ENCODE assay signal across 22 cellular contexts in the genomic region with DNA sequence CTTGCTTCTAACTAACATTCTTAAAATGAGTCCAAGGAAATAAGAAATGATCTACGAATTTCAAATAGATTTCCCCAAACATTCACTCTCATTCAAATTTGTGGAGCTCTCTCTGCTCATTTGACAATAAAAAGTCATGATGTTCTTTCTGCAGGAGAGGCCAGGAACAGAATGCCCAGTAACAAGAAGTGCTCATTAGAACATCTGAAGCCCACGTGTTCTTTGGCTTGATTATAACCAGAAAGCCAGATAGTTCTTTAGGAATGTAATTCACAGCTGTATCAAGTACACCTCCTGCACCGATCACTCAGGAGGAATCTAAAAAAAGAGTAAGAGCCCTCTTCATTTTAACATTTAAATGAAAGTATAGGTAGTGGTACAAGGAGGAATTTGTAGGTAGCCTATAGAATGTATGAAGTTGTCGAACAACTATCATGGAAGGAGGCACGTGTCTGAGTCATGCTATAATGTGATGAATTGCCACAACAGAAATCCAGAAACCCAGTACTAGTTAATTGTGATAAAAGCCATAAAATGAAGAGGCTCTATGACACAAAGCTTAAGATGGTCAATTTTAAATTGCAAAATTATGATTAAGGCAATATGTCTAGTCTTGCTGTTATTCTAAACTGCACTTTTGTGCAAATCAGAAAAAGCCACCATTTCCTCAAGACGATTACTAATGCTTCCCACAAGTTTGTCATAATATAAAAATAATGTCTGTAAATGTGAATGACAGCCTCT. TPM values are rescaled to one million over a fixed set of nuclear protein-coding genes. Genes with fewer than 3 reads are reported as not detected.
"Had no signal": no experiment of that assay in that cellular context is flagged by ENCODE, and none has a peak within 500 bp of the region (broad histone marks: within the 10 kb centered on the region; RNA-seq: fewer than 3 reads in every experiment).

No MANE protein-coding gene starts in this region.

- H3K9me3 ChIP-seq: ascending aorta, breast epithelium, esophagus squamous epithelium, ovary, psoas muscle, right lobe of liver, suprapubic skin had no signal

- H3K27ac ChIP-seq: breast epithelium, ovary, psoas muscle, right lobe of liver, suprapubic skin had no signal

- H3K4me1 ChIP-seq: psoas muscle, right lobe of liver had no signal

- DNase-seq: activated CD4-positive, alpha-beta T cell treated with anti-CD3 and anti-CD28 coated beads, Interleukin-2, amount 10 ng/mL, durations not matched to agents 24 days and 14 days; activated CD8-positive, alpha-beta T cell treated with anti-CD3 and anti-CD28 coated beads for 36 hours; activated naive CD4-positive, alpha-beta T cell treated with anti-CD3 and anti-CD28 coated beads, Interleukin-2, amount 10 ng/mL, durations not matched to agents 7 days and 5 days; activated naive CD8-positive, alpha-beta T cell treated with anti-CD3 and anti-CD28 coated beads, Interleukin-2, amount 50 U/mL, for 24 hours; activated T-cell treated with anti-CD3 and anti-CD28 coated beads, Interleukin-2, amount 50 U/mL, for 1 hour; effector CD4-positive, alpha-beta T cell; esophagus squamous epithelium; kidney glomerular epithelial cell; naive thymus-derived CD8-positive, alpha-beta T cell; ovary; psoas muscle; right lobe of liver; stimulated activated CD4-positive, alpha-beta T cell treated with anti-CD3 and anti-CD28 coated beads, Interleukin-4, amount 100 ng/mL, for 1 hour; stimulated activated naive CD8-positive, alpha-beta T cell treated with anti-CD3 and anti-CD28 coated beads, Interleukin-15, amount 100 ng/mL, for 72 hours; trophoblast cell had no signal

- ATAC-seq: activated CD8-positive, alpha-beta T cell treated with anti-CD3 and anti-CD28 coated beads for 36 hours; activated naive CD8-positive, alpha-beta T cell treated with anti-CD3 and anti-CD28 coated beads, Interleukin-2, amount 50 U/mL, for 24 hours; naive thymus-derived CD8-positive, alpha-beta T cell; psoas muscle; right lobe of liver; stimulated activated naive CD8-positive, alpha-beta T cell treated with anti-CD3 and anti-CD28 coated beads, Interleukin-15, amount 100 ng/mL, for 72 hours had no signal

- H3K36me3 ChIP-seq: breast epithelium, esophagus squamous epithelium, ovary, right lobe of liver had no signal

- H3K27me3 ChIP-seq: ascending aorta, breast epithelium, esophagus squamous epithelium, ovary, right lobe of liver had no signal

- H3K4me3 ChIP-seq: ascending aorta, breast epithelium, esophagus squamous epithelium, ovary, psoas muscle, right lobe of liver, smooth muscle cell, suprapubic skin had no signal

RNA-seq across cellular contexts. Expression of gene MEDAG, which starts 12.8 kb away (rescaled TPM):
- total RNA-seq: activated CD4-positive, alpha-beta T cell treated with anti-CD3 and anti-CD28 coated beads, Interleukin-2, amount 10 ng/mL, durations not matched to agents 24 days and 14 days; activated CD8-positive, alpha-beta T cell treated with anti-CD3 and anti-CD28 coated beads for 36 hours; activated T-helper 2 cell treated with anti-CD3 and anti-CD28 coated beads, Interferon-gamma antibody, Interleukin-2, Interleukin-4, amounts not matched to agents 10 μg/mL and 5 μg/mL and 100 μg/mL, durations not matched to agents 14 hours and 24 hours and 36 hours; naive thymus-derived CD8-positive, alpha-beta T cell; smooth muscle cell had no signal
- polyA plus RNA-seq: naive thymus-derived CD8-positive, alpha-beta T cell; smooth muscle cell had no signal

RNA-seq across cellular contexts. Expression of gene TEX26, which starts 13.6 kb away (rescaled TPM):
- total RNA-seq: activated CD4-positive, alpha-beta T cell treated with anti-CD3 and anti-CD28 coated beads, Interleukin-2, amount 10 ng/mL, durations not matched to agents 24 days and 14 days; activated CD8-positive, alpha-beta T cell treated with anti-CD3 and anti-CD28 coated beads for 36 hours; activated T-helper 2 cell treated with anti-CD3 and anti-CD28 coated beads, Interferon-gamma antibody, Interleukin-2, Interleukin-4, amounts not matched to agents 10 μg/mL and 5 μg/mL and 100 μg/mL, durations not matched to agents 14 hours and 24 hours and 36 hours; ascending aorta; endothelial cell of umbilical vein; esophagus squamous epithelium; lower leg skin; naive thymus-derived CD8-positive, alpha-beta T cell; ovary; psoas muscle; suprapubic skin had no signal
- polyA plus RNA-seq: endothelial cell of umbilical vein; naive thymus-derived CD8-positive, alpha-beta T cell had no signal
